1 cellular context compared by ENCODE assay signal in the genomic region with DNA sequence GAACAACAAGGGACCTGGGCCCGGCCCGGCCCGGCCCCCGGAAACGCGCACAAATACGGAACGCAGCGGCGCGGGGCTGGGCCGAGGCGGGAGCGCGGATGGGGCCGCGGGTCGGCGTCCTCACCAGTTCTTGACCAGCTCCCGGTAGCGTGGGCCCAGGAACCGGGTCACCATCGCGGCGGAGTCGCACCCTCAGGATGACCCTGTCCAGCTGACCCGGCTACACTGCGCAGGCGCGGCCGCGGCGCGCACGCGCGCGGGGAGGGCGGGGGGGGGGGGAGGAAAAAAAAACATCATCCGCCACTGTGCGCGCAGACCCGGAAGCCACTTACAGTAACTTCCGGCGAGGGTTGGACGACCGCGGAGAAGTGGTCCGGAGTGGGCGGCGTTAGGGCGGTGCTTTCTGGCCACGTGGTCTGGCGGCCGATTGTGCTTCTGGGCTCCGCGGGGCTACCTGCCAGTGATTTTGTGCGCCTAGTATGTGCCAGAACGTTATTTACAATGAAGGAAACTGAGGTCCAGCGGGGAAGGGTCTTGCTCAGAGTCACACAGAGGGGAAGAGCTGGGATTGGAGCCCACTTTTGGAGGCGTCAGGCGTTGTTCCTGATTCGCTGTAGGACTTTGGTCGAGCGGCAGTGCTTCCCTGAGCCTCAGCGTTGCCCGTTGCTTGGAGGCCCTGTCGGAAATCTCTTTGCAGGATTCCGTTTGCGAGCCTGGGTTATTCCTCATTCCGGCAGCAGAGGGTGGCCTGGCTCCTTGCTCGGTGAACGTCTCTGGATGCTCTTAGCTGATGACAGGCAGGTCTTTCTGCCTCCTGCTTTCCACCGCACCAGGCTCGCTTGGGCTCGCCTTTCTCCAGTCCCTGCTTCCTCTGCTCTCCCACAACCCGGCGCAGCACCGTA.
A peak's percentile ranks its signal among the peaks of the same experiment; 100 is the strongest.
TF ChIP-seq lines count a peak whose summit lies in the region.

TSS of gene UQCR11 (minus strand) at position 227 of the 902 bp plus-strand sequence. CDS start at position 174, 53 bp downstream.

TF ChIP-seq in HepG2, 621 proteins besides CTCF, POLR2A, EP300 and RAD21 (continued from another document and continues in another):
- TF ChIP-seq TERF1 (CRISPR knock-in tag; IDR thresholded peaks at IDR 0.05) (no peak), FOXJ3 (CRISPR knock-in tag; IDR thresholded peaks at IDR 0.05; ENCODE audit: borderline replicate concordance) (no peak), PRMT3 (CRISPR knock-in tag; IDR thresholded peaks at IDR 0.05; ENCODE audit: borderline replicate concordance, low read depth) (no peak), SOX13 (IDR thresholded peaks at IDR 0.05) (no peak), SOX13 (CRISPR knock-in tag; conservative IDR thresholded peaks at IDR 0.05 in 1 of 2, IDR thresholded peaks at IDR 0.05 in 1 of 2) (peak in 1 of 2 experiments; percentile 15; a peak in 1 of 4 replicates), ZBTB8A (CRISPR knock-in tag; IDR thresholded peaks at IDR 0.05; ENCODE audit: borderline replicate concordance, low read depth) (no peak), GTF3A (CRISPR knock-in tag; conservative IDR thresholded peaks at IDR 0.05) (no peak; the same call in 1 of the 2 replicates), SNRNP70 (IDR thresholded peaks at IDR 0.05; ENCODE audit: low read depth, low read length) (no peak), EZH2 (conservative IDR thresholded peaks at IDR 0.05; ENCODE audit: low read depth, low read length) (no peak), ZSCAN9 (CRISPR knock-in tag; IDR thresholded peaks at IDR 0.05; ENCODE audit: borderline replicate concordance) (no peak), ZFX (CRISPR knock-in tag; IDR thresholded peaks at IDR 0.05; ENCODE audit: low read depth) (peak; percentile 73), ZNF572 (CRISPR knock-in tag; IDR thresholded peaks at IDR 0.05) (0 out of 2 replicates have a peak, but pooled peaks have one; percentile 33), FOXP1 (IDR thresholded peaks at IDR 0.05) (no peak), FOXP1 (CRISPR knock-in tag; IDR thresholded peaks at IDR 0.05) (no peak), ZBTB34 (CRISPR knock-in tag; IDR thresholded peaks at IDR 0.05) (no peak), ZNF484 (CRISPR knock-in tag; IDR thresholded peaks at IDR 0.05; ENCODE audit: borderline replicate concordance, low read depth) (no peak), HNRNPUL1 (IDR thresholded peaks at IDR 0.05; ENCODE audit: low read depth, low read length) (no peak), ZNF781 (CRISPR knock-in tag; IDR thresholded peaks at IDR 0.05; ENCODE audit: borderline replicate concordance, not compliant biosample characterization) (no peak), ZKSCAN8 (CRISPR knock-in tag; IDR thresholded peaks at IDR 0.05; ENCODE audit: borderline replicate concordance) (no peak), ELF4 (CRISPR knock-in tag; IDR thresholded peaks at IDR 0.05; ENCODE audit: borderline replicate concordance) (no peak), ZNF644 (CRISPR knock-in tag; IDR thresholded peaks at IDR 0.05; ENCODE audit: low read depth) (no peak), ZNF253 (CRISPR knock-in tag; IDR thresholded peaks at IDR 0.05; ENCODE audit: borderline replicate concordance) (no peak), ZNF256 (CRISPR knock-in tag; conservative IDR thresholded peaks at IDR 0.05) (no peak), TMF1 (CRISPR knock-in tag; IDR thresholded peaks at IDR 0.05; ENCODE audit: low read depth) (no peak), ZNF24 (IDR thresholded peaks at IDR 0.05) (no peak), ZNF282 (IDR thresholded peaks at IDR 0.05; ENCODE audit: partially characterized antibody) (no peak), ZFP37 (CRISPR knock-in tag; IDR thresholded peaks at IDR 0.05; ENCODE audit: borderline replicate concordance) (0 out of 2 replicates have a peak, but pooled peaks have one; percentile 79), ISL2 (CRISPR knock-in tag; IDR thresholded peaks at IDR 0.05) (peak; percentile 58; the same call in 1 of the 2 replicates), TFAP4 (IDR thresholded peaks at IDR 0.05; ENCODE audit: borderline replicate concordance, low read depth) (peak; percentile 80; the same call in 1 of the 2 replicates), PAX8 (CRISPR knock-in tag; IDR thresholded peaks at IDR 0.05; ENCODE audit: borderline replicate concordance) (no peak), NFIB (CRISPR knock-in tag; IDR thresholded peaks at IDR 0.05; ENCODE audit: borderline replicate concordance) (no peak), DMAP1 (CRISPR knock-in tag; IDR thresholded peaks at IDR 0.05) (peak; percentile 83; the same call in 1 of the 2 replicates), ZNF205 (CRISPR knock-in tag; IDR thresholded peaks at IDR 0.05) (peak; percentile 36; the same call in 1 of the 2 replicates), ZNF441 (CRISPR knock-in tag; IDR thresholded peaks at IDR 0.05; ENCODE audit: borderline replicate concordance) (no peak), HNRNPK (IDR thresholded peaks at IDR 0.05; ENCODE audit: low read depth, low read length, poor library complexity, severe bottlenecking) (peak; percentile 26), AGO1 (IDR thresholded peaks at IDR 0.05; ENCODE audit: low read depth, low read length, poor library complexity, severe bottlenecking) (no peak), ZNF234 (CRISPR knock-in tag; conservative IDR thresholded peaks at IDR 0.05) (no peak; the same call in 1 of the 2 replicates), ZNF577 (CRISPR knock-in tag; IDR thresholded peaks at IDR 0.05; ENCODE audit: borderline replicate concordance, low read depth) (no peak), TCF12 (IDR thresholded peaks at IDR 0.05) (no peak), TCF12 (CRISPR knock-in tag; IDR thresholded peaks at IDR 0.05) (no peak), HNRNPLL (IDR thresholded peaks at IDR 0.05; ENCODE audit: low read depth, low read length, poor library complexity, severe bottlenecking) (peak; percentile 25), SIN3B (IDR thresholded peaks at IDR 0.05; ENCODE audit: low read length) (no peak; the same call in 1 of the 2 replicates), IRX3 (CRISPR knock-in tag; IDR thresholded peaks at IDR 0.05; ENCODE audit: borderline replicate concordance, low read depth) (no peak), ZNF383 (CRISPR knock-in tag; IDR thresholded peaks at IDR 0.05; ENCODE audit: borderline replicate concordance) (no peak), ZNF737 (CRISPR knock-in tag; IDR thresholded peaks at IDR 0.05; ENCODE audit: borderline replicate concordance) (0 out of 2 replicates have a peak, but pooled peaks have one; percentile 53), PRPF4 (IDR thresholded peaks at IDR 0.05; ENCODE audit: low read depth, low read length, poor library complexity, severe bottlenecking) (no peak), NCOR1 (IDR thresholded peaks at IDR 0.05; ENCODE audit: borderline replicate concordance, low read length) (peak; percentile 74; the same call in 1 of the 2 replicates)
- TF ChIP-seq, protein P1, sequence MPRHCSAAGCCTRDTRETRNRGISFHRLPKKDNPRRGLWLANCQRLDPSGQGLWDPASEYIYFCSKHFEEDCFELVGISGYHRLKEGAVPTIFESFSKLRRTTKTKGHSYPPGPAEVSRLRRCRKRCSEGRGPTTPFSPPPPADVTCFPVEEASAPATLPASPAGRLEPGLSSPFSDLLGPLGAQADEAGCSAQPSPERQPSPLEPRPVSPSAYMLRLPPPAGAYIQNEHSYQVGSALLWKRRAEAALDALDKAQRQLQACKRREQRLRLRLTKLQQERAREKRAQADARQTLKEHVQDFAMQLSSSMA (CRISPR knock-in tag; IDR thresholded peaks at IDR 0.05) = no peak
- TF ChIP-seq, protein P2, sequence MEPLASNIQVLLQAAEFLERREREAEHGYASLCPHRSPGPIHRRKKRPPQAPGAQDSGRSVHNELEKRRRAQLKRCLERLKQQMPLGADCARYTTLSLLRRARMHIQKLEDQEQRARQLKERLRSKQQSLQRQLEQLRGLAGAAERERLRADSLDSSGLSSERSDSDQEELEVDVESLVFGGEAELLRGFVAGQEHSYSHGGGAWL (CRISPR knock-in tag; IDR thresholded peaks at IDR 0.05) = no peak; the same call in none of the 2 replicates
- TF ChIP-seq, protein P3, sequence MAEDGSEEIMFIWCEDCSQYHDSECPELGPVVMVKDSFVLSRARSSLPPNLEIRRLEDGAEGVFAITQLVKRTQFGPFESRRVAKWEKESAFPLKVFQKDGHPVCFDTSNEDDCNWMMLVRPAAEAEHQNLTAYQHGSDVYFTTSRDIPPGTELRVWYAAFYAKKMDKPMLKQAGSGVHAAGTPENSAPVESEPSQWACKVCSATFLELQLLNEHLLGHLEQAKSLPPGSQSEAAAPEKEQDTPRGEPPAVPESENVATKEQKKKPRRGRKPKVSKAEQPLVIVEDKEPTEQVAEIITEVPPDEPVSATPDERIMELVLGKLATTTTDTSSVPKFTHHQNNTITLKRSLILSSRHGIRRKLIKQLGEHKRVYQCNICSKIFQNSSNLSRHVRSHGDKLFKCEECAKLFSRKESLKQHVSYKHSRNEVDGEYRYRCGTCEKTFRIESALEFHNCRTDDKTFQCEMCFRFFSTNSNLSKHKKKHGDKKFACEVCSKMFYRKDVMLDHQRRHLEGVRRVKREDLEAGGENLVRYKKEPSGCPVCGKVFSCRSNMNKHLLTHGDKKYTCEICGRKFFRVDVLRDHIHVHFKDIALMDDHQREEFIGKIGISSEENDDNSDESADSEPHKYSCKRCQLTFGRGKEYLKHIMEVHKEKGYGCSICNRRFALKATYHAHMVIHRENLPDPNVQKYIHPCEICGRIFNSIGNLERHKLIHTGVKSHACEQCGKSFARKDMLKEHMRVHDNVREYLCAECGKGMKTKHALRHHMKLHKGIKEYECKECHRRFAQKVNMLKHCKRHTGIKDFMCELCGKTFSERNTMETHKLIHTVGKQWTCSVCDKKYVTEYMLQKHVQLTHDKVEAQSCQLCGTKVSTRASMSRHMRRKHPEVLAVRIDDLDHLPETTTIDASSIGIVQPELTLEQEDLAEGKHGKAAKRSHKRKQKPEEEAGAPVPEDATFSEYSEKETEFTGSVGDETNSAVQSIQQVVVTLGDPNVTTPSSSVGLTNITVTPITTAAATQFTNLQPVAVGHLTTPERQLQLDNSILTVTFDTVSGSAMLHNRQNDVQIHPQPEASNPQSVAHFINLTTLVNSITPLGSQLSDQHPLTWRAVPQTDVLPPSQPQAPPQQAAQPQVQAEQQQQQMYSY (CRISPR knock-in tag; IDR thresholded peaks at IDR 0.05) = no peak
- TF ChIP-seq, protein P4, sequence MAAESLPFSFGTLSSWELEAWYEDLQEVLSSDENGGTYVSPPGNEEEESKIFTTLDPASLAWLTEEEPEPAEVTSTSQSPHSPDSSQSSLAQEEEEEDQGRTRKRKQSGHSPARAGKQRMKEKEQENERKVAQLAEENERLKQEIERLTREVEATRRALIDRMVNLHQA (CRISPR knock-in tag; IDR thresholded peaks at IDR 0.05) = no peak
- TF ChIP-seq, protein P5, sequence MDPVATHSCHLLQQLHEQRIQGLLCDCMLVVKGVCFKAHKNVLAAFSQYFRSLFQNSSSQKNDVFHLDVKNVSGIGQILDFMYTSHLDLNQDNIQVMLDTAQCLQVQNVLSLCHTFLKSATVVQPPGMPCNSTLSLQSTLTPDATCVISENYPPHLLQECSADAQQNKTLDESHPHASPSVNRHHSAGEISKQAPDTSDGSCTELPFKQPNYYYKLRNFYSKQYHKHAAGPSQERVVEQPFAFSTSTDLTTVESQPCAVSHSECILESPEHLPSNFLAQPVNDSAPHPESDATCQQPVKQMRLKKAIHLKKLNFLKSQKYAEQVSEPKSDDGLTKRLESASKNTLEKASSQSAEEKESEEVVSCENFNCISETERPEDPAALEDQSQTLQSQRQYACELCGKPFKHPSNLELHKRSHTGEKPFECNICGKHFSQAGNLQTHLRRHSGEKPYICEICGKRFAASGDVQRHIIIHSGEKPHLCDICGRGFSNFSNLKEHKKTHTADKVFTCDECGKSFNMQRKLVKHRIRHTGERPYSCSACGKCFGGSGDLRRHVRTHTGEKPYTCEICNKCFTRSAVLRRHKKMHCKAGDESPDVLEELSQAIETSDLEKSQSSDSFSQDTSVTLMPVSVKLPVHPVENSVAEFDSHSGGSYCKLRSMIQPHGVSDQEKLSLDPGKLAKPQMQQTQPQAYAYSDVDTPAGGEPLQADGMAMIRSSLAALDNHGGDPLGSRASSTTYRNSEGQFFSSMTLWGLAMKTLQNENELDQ (CRISPR knock-in tag; IDR thresholded peaks at IDR 0.05; ENCODE audit: borderline replicate concordance) = no peak
- TF ChIP-seq, protein P6, sequence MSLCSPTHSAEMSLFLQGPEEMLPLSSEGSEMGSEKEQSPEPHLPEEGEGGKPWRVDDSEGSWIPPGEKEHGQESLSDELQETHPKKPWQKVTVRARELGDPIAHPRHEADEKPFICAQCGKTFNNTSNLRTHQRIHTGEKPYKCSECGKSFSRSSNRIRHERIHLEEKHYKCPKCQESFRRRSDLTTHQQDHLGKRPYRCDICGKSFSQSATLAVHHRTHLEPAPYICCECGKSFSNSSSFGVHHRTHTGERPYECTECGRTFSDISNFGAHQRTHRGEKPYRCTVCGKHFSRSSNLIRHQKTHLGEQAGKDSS (CRISPR knock-in tag; IDR thresholded peaks at IDR 0.05; ENCODE audit: borderline replicate concordance, low read depth) = peak; percentile 65; the same call in 1 of the 2 replicates
